17 cellular contexts compared by ENCODE assay signal in genomic region chr6:166595061-166595780, GRCh38. TPM values are rescaled to one million over a fixed set of nuclear protein-coding genes. Genes with fewer than 3 reads are reported as not detected.
DNase-seq lines count a peak whose midpoint lies in the region; ATAC-seq and TF ChIP-seq lines count a peak whose summit lies in the region.
"Had no signal": no experiment of that assay in that cellular context is flagged by ENCODE, and none has a peak within 500 bp of the region (broad histone marks: within the 10 kb centered on the region; RNA-seq: fewer than 3 reads in every experiment).

No MANE protein-coding gene starts in this region.

- H2BK15ac ChIP-seq in mesenchymal stem cell (ENCODE audit: low read depth, poor library complexity, severe bottlenecking), result no peak overlapping the region

- ATAC-seq in GM21367 (IDR thresholded peaks at IDR 0.05; ENCODE audit: unreplicated experiment), result no peak
- no peak for ATAC-seq in HG02798 (IDR thresholded peaks at IDR 0.05; ENCODE audit: poor library complexity, unreplicated experiment)
- ATAC-seq: stimulated activated naive B cell treated with anti-CD40 and anti-IgM and Interleukin-4, amounts not matched to agents 10 μg/mL and 1 μg/mL and 100 μg/mL, for 72 hours had no signal

- no peak for TF ChIP-seq POLR2A in spleen (IDR thresholded peaks at IDR 0.05)

- peaks cover 15% of the 10 kb centered on the region for H3K79me1 ChIP-seq in mesenchymal stem cell (replicated peaks; ENCODE audit: low read length, poor library complexity, severe bottlenecking)

- H3K36me3 ChIP-seq in endodermal cell (ENCODE audit: control insufficient read depth, insufficient read depth, low read length) (no peaks in the 10 kb centered on the region), mesenchymal stem cell (ENCODE audit: control insufficient read depth in 1 of 2, insufficient read depth in 2 of 2, low read depth in 1 of 2, low read length in 2 of 2) (no peaks in the 10 kb centered on the region), spleen (no peaks in the 10 kb centered on the region)
- H3K36me3 ChIP-seq: BLaER1, heart right ventricle had no signal

- POLR2A ChIA-PET in GM10248 (lab: Yijun Ruan, JAX), result no interaction called here

- DNase-seq in AG08396 (ENCODE audit: low spot score), result peak; percentile 70
- peak; percentile 71 for DNase-seq in M059J (ENCODE audit: low read depth)
- peak; percentile 20 for DNase-seq in endodermal cell
- peak; percentile 84 for DNase-seq in mesenchymal stem cell
- no peak for DNase-seq in spleen
- no peak for DNase-seq in GM10248 (ENCODE audit: extremely low spot score)
- DNase-seq: activated naive CD4-positive, alpha-beta T cell treated with Interleukin-2 at 50 U/mL for 16 hours; heart right ventricle; NCI-H2171; stimulated activated CD4-positive, alpha-beta T cell treated with anti-CD3 and anti-CD28 coated beads, Interleukin-2, amount 100 ng/mL, for 48 hours; stimulated activated naive B cell treated with anti-CD40 and anti-IgM and Interleukin-4, amounts not matched to agents 10 μg/mL and 1 μg/mL and 100 μg/mL, for 72 hours; T-helper 1 cell had no signal

- peaks cover 9% of the 10 kb centered on the region for H3K4me1 Mint-ChIP-seq in endodermal cell

- H3K36me3 Mint-ChIP-seq in endodermal cell (ENCODE audit: low read depth), result peaks cover 6% of the 10 kb centered on the region

- H3K27me3 ChIP-seq in endodermal cell (ENCODE audit: control insufficient read depth, insufficient read depth, low read length, poor library complexity, severe bottlenecking) (no peaks in the 10 kb centered on the region), mesenchymal stem cell (ENCODE audit: control insufficient read depth in 1 of 2, insufficient read depth in 1 of 2, low read length in 2 of 2) (no peaks in the 10 kb centered on the region), spleen (replicated peaks in 1 of 7) (no peaks in the 10 kb centered on the region)
- H3K27me3 ChIP-seq: BLaER1, heart right ventricle had no signal

- no peak overlapping the region for H2AK5ac ChIP-seq in mesenchymal stem cell (ENCODE audit: low read length, severe bottlenecking)

- no peak overlapping the region for H2AFZ ChIP-seq in mesenchymal stem cell (ENCODE audit: low read depth, low read length)

- H3K18ac ChIP-seq in mesenchymal stem cell (ENCODE audit: low read depth in 1 of 2, low read length in 2 of 2), result peak overlapping the region; percentile 18 to 40

- H4K8ac ChIP-seq in mesenchymal stem cell (ENCODE audit: low read length), result no peak overlapping the region

- H2BK120ac ChIP-seq in mesenchymal stem cell (ENCODE audit: low read depth, low read length), result no peak overlapping the region

- TF ChIP-seq CTCF in endodermal cell (conservative IDR thresholded peaks at IDR 0.05) (no peak), spleen (IDR thresholded peaks at IDR 0.05 in 8 of 11, conservative IDR thresholded peaks at IDR 0.05 in 3 of 11) (no peak), GM10248 (IDR thresholded peaks at IDR 0.05; ENCODE audit: control extremely low read depth, extremely low read depth, low read depth, missing control alignments) (no peak)

- H3K4me3 Mint-ChIP-seq in endodermal cell, result no peak overlapping the region
- H3K4me3 Mint-ChIP-seq: mesothelial cell of epicardium; stimulated activated naive B cell treated with anti-CD40 and anti-IgM and Interleukin-4, amounts not matched to agents 10 μg/mL and 1 μg/mL and 100 μg/mL, for 72 hours had no signal

- H3K9me3 Mint-ChIP-seq in endodermal cell, result no peaks in the 10 kb centered on the region
- H3K9me3 Mint-ChIP-seq: mesothelial cell of epicardium had no signal

- H3K9ac ChIP-seq in endodermal cell (ENCODE audit: extremely low read depth, low read length, poor library complexity, severe bottlenecking), result no peak overlapping the region
- peak overlapping the region; percentile 67 for H3K9ac ChIP-seq in mesenchymal stem cell (ENCODE audit: low read length)
- H3K9ac ChIP-seq: BLaER1 had no signal

- H3K4me3 ChIP-seq in endodermal cell (ENCODE audit: low read length) (no peak overlapping the region), mesenchymal stem cell (ENCODE audit: insufficient read depth in 1 of 2, low read depth in 1 of 2, low read length in 2 of 2) (no peak overlapping the region), spleen (no peak overlapping the region)
- H3K4me3 ChIP-seq: BLaER1, coronary artery, heart right ventricle had no signal

- H3K23ac ChIP-seq in mesenchymal stem cell (ENCODE audit: low read length in 2 of 2), result no peak overlapping the region

- no peak overlapping the region for H3K27ac ChIP-seq in endodermal cell (ENCODE audit: low read depth, low read length)
- H3K27ac ChIP-seq in mesenchymal stem cell (ENCODE audit: low read length, poor library complexity, severe bottlenecking), result peak overlapping the region; percentile 75
- H3K27ac ChIP-seq in spleen, result no peak overlapping the region
- H3K27ac ChIP-seq: BLaER1 had no signal

- WGBS in endodermal cell (ENCODE audit: insufficient coverage in 1 of 2, insufficient read length in 1 of 2), 2 experiments, result 95 to 99% methylated on average over 12 to 13 of the region's 13 CpGs
- WGBS in mesenchymal stem cell, result 53% methylated on average over 13 of the region's 13 CpGs
- WGBS in spleen, 5 donors, result 90 to 96% (median 93%) methylated on average over 13 of the region's 13 CpGs

- H2BK5ac ChIP-seq in mesenchymal stem cell (ENCODE audit: low read depth, low read length, poor library complexity, severe bottlenecking), result no peak overlapping the region

- no peaks in the 10 kb centered on the region for H3K9me3 ChIP-seq in endodermal cell (ENCODE audit: control insufficient read depth, low read length)
- H3K9me3 ChIP-seq in mesenchymal stem cell (ENCODE audit: control insufficient read depth, low read length), result no peaks in the 10 kb centered on the region
- no peaks in the 10 kb centered on the region for H3K9me3 ChIP-seq in spleen
- H3K9me3 ChIP-seq: BLaER1, heart right ventricle had no signal

- H3K4ac ChIP-seq in mesenchymal stem cell (ENCODE audit: low read depth in 1 of 2, low read length in 2 of 2), result peak overlapping the region in 1 of 2 experiments; percentile 8

- H4K91ac ChIP-seq in mesenchymal stem cell (ENCODE audit: low read length), result no peak overlapping the region

- no peaks in the 10 kb centered on the region for H3K4me1 ChIP-seq in endodermal cell (ENCODE audit: control insufficient read depth, insufficient read depth, low read length)
- H3K4me1 ChIP-seq in mesenchymal stem cell (ENCODE audit: control insufficient read depth, insufficient read depth, low read depth, low read length), result peaks cover 17% of the 10 kb centered on the region
- peaks cover 0 to 31% (median 13%) of the 10 kb centered on the region in 6 donors for H3K4me1 ChIP-seq in spleen

- H3K4me2 ChIP-seq in mesenchymal stem cell (ENCODE audit: low read length, poor library complexity, severe bottlenecking), result no peak overlapping the region
- H3K4me2 ChIP-seq: BLaER1 had no signal

- intact Hi-C loops in spleen (cut with DNase I; ENCODE audit: low total_unique reads), result no loop called here

- H3K14ac ChIP-seq in mesenchymal stem cell (ENCODE audit: low read length in 2 of 2), result no peak overlapping the region

- CTCF ChIA-PET in GM10248 (lab: Yijun Ruan, JAX), result no interaction called here

- H2BK12ac ChIP-seq in mesenchymal stem cell (ENCODE audit: low read length in 2 of 2), result no peak overlapping the region

- no peaks in the 10 kb centered on the region for H3K27me3 Mint-ChIP-seq in endodermal cell (ENCODE audit: insufficient read depth)

- H3K27ac Mint-ChIP-seq in endodermal cell, result no peak overlapping the region
- H3K27ac Mint-ChIP-seq: mesothelial cell of epicardium; stimulated activated naive B cell treated with anti-CD40 and anti-IgM and Interleukin-4, amounts not matched to agents 10 μg/mL and 1 μg/mL and 100 μg/mL, for 72 hours had no signal

RNA-seq across cellular contexts. Expression of gene RAMACL, which starts 8.7 kb away (rescaled TPM):
- total RNA-seq in M059J (2014; rRNA removed; shearing (Covaris generic)), result 0.27 and 0.30 TPM in 2 replicates
- 1 to 10 TPM in 1 of 2 donors, under 1 TPM in 1; 0.80 to 2.5 TPM for total RNA-seq in endodermal cell
- polyA plus RNA-seq in endodermal cell (2013, experiment 1 of 2), result 0.11 TPM
- polyA plus RNA-seq in endodermal cell (2013, experiment 2 of 2), result 0.33 TPM
- polyA plus RNA-seq in mesenchymal stem cell (2013, experiment 1 of 2), result 0.43 TPM
- polyA plus RNA-seq in mesenchymal stem cell (2013, experiment 2 of 2), result 0.37 TPM
- 1 to 10 TPM; 2.2 to 6.9 (median 5.4) TPM for total RNA-seq in spleen
- polyA plus RNA-seq in spleen, result under 1 TPM; 0.23 to 0.38 (median 0.26) TPM

RNA-seq across cellular contexts. Expression of gene RPS6KA2, which starts 31.8 kb away (rescaled TPM):
- 1.9 and 7.2 TPM in 2 replicates for total RNA-seq in M059J (2014; rRNA removed; shearing (Covaris generic))
- total RNA-seq in endodermal cell (10 to 100 TPM; 17.9 to 23.9 TPM), spleen (100 to 1,000 TPM in 2 of 7 donors, 10 to 100 TPM in 5; 45.9 to 123 (median 71.0) TPM)
- polyA plus RNA-seq in endodermal cell (2013, experiment 1 of 2), result 16.7 TPM
- 16.3 TPM for polyA plus RNA-seq in endodermal cell (2013, experiment 2 of 2)
- polyA plus RNA-seq in mesenchymal stem cell (2013, experiment 1 of 2), result 141 TPM
- polyA plus RNA-seq in mesenchymal stem cell (2013, experiment 2 of 2), result 139 TPM
- polyA plus RNA-seq in spleen, result 10 to 100 TPM in 1 of 3 donors, 1 to 10 TPM in 2; 7.6 to 26.3 (median 8.7) TPM

Comparison
In these comparisons a context has a peak if more than half of its experiments do, and no peak if none do; other contexts are left out.
1. DNase-seq: peak in AG08396 (single experiment), M059J (single experiment), endodermal cell (single experiment) and mesenchymal stem cell (single experiment); none in spleen (single experiment) and GM10248 (single experiment).